Comparison of ENCODE assay signal across 12 cellular contexts in the genomic region with DNA sequence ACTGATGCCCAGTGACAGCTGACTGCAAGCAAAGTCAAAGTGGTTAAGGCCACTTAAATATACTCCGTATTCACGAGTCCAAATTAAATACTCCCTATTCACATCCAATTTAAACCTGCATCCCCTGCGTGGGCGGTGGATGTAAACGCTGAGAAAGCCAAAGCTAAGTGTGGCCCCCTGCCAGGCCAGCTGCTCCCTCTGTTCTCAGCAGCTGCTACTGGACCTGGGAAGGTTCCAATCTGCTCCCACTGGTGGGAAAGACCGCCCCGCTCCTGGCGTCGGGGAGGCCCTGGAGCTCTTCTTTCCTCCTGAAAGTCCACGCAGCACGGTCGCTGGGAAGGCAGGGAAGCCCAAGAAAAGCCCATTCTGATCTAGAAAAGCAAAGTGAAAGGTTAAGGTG.
DNase-seq lines count a peak whose midpoint lies in the region; ATAC-seq and TF ChIP-seq lines count a peak whose summit lies in the region.
"Had no signal": no experiment of that assay in that cellular context is flagged by ENCODE, and none has a peak within 500 bp of the region (broad histone marks: within the 10 kb centered on the region; RNA-seq: fewer than 3 reads in every experiment).

No MANE protein-coding gene starts in this region.

- DNase-seq in H4 (ENCODE audit: low spot score) (peak; percentile 16), NCI-H2171 (lab: John Stamatoyannopoulos, UW) (peak; percentile 29), colonic mucosa (no peak), occipital lobe (lab: John Stamatoyannopoulos, UW) (peak; percentile 10), esophagus squamous epithelium (lab: John Stamatoyannopoulos, UW) (no peak), vagina (ENCODE audit: extremely low spot score in 2 of 2) (no peak)
- DNase-seq: activated T-cell treated with anti-CD3 and anti-CD28 coated beads, Interleukin-2, amount 50 U/mL, for 1 hour; DMS79 treated with DMSO at 0.1 percent for 48 hours had no signal

- 41 to 50% methylated on average over 7 to 9 of the region's 12 CpGs for WGBS in esophagus squamous epithelium, 2 donors

- peak overlapping the region in 1 of 2 donors; percentile 49 for H3K9ac ChIP-seq in colonic mucosa (ENCODE audit: low read depth in 2 of 2, low read length in 2 of 2)

- no peak for ATAC-seq in activated CD4-positive, CD25-positive, alpha-beta regulatory T cell treated with anti-CD3 and anti-CD28 coated beads, Interleukin-2, amount 50 U/mL, for 24 hours
- ATAC-seq in GM18907 (IDR thresholded peaks at IDR 0.05; ENCODE audit: unreplicated experiment), result no peak

- H3K9me3 ChIP-seq in colonic mucosa, result no peaks in the 10 kb centered on the region
- H3K9me3 ChIP-seq in esophagus squamous epithelium, result no peaks in the 10 kb centered on the region
- H3K9me3 ChIP-seq in vagina, result no peaks in the 10 kb centered on the region

- H3K27me3 ChIP-seq in colonic mucosa, result no peaks in the 10 kb centered on the region
- peaks cover 0 to 35% (median 0%) of the 10 kb centered on the region in 4 donors for H3K27me3 ChIP-seq in esophagus squamous epithelium
- H3K27me3 ChIP-seq in vagina, result no peaks in the 10 kb centered on the region
- H3K27me3 ChIP-seq: cardiac muscle cell had no signal

- TF ChIP-seq POLR2A in esophagus squamous epithelium (IDR thresholded peaks at IDR 0.05) (no peak), vagina (IDR thresholded peaks at IDR 0.05) (no peak)

- H3K4me3 ChIP-seq in colonic mucosa, result no peak overlapping the region
- H3K4me3 ChIP-seq in esophagus squamous epithelium, result no peak overlapping the region
- no peak overlapping the region for H3K4me3 ChIP-seq in vagina
- H3K4me3 ChIP-seq: cardiac muscle cell, skin epidermis had no signal

- H3K36me3 ChIP-seq in colonic mucosa (no peaks in the 10 kb centered on the region), esophagus squamous epithelium (no peaks in the 10 kb centered on the region), vagina (no peaks in the 10 kb centered on the region)
- H3K36me3 ChIP-seq: cardiac muscle cell had no signal

- H3K27ac ChIP-seq in colonic mucosa, result peak overlapping the region; percentile 88
- H3K27ac ChIP-seq in esophagus squamous epithelium, result no peak overlapping the region
- H3K27ac ChIP-seq in vagina, result no peak overlapping the region
- H3K27ac ChIP-seq: cardiac muscle cell, skin epidermis had no signal

- peaks cover 34% of the 10 kb centered on the region for H3K4me1 ChIP-seq in colonic mucosa
- peaks cover 0 to 22% (median 4%) of the 10 kb centered on the region in 3 donors for H3K4me1 ChIP-seq in esophagus squamous epithelium
- peaks cover 6% of the 10 kb centered on the region for H3K4me1 ChIP-seq in vagina

- TF ChIP-seq CTCF in colonic mucosa (IDR thresholded peaks at IDR 0.05) (no peak), esophagus squamous epithelium (IDR thresholded peaks at IDR 0.05) (no peak), vagina (IDR thresholded peaks at IDR 0.05) (no peak)

- intact Hi-C loops in colonic mucosa (cut with DNase I), result no loop called here
- intact Hi-C loops in esophagus squamous epithelium (cut with DNase I), result no loop called here
- intact Hi-C loops in vagina (cut with DNase I), result no loop called here

Comparison
In these comparisons a context has a peak if more than half of its experiments do, and no peak if none do; other contexts are left out.
1. DNase-seq: peak in H4 (single experiment), NCI-H2171 (single experiment) and occipital lobe (single experiment); none in colonic mucosa (single experiment), esophagus squamous epithelium (single experiment) and vagina (0 of 2).